In the genomic region with DNA sequence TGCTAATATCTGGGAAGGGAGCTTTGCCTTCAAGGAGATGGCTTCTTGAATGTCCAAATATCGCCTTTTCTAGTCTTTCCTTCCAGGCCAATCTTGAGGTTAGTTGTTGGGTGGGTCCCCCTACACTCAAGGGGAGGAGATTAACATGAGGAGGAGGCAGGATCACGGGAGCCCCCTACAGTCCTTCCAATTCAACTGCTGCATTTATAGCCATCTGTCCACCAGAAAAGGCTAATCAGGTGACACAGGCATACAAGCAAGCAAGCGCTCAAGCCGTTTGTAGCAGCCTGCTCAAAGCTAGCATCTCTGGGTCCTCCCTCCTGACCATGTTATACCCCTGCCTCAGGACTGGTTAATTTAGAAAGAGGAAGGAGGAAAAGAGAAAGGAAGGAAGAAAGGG, we compare ENCODE assay signal across 12 cellular contexts.
DNase-seq lines count a peak whose midpoint lies in the region; TF ChIP-seq lines count a peak whose summit lies in the region.
"Had no signal": no experiment of that assay in that cellular context is flagged by ENCODE, and none has a peak within 500 bp of the region (broad histone marks: within the 10 kb centered on the region; RNA-seq: fewer than 3 reads in every experiment).

No MANE protein-coding gene starts in this region.

- no peak overlapping the region for H3K27ac Mint-ChIP-seq in chondrocyte (ENCODE audit: unreplicated experiment)
- no peak overlapping the region for H3K27ac Mint-ChIP-seq in progenitor cell of endocrine pancreas
- H3K27ac Mint-ChIP-seq: activated CD4-positive, alpha-beta memory T cell treated with anti-CD3 and anti-CD28 coated beads, Interleukin-2, amount 10 ng/mL, durations not matched to agents 7 days and 5 days; activated naive CD8-positive, alpha-beta T cell had no signal

- H3K27ac ChIP-seq in osteoblast (ENCODE audit: low read depth, low read length), result no peak overlapping the region

- H3K27me3 Mint-ChIP-seq in chondrocyte (ENCODE audit: low read depth), result peaks cover 16% of the 10 kb centered on the region
- H3K27me3 Mint-ChIP-seq in progenitor cell of endocrine pancreas, result peaks cover 6% of the 10 kb centered on the region

- no peak overlapping the region for H3K4me3 ChIP-seq in osteoblast (ENCODE audit: insufficient read depth, low read length)
- H3K4me3 ChIP-seq: lung had no signal

- H3K4me1 Mint-ChIP-seq in chondrocyte (ENCODE audit: low read depth) (no peaks in the 10 kb centered on the region), progenitor cell of endocrine pancreas (ENCODE audit: low read depth) (no peaks in the 10 kb centered on the region)
- H3K4me1 Mint-ChIP-seq: activated CD4-positive, alpha-beta memory T cell treated with anti-CD3 and anti-CD28 coated beads, Interleukin-2, amount 10 ng/mL, durations not matched to agents 7 days and 5 days had no signal

- peaks cover 12% of the 10 kb centered on the region for H3K27me3 ChIP-seq in osteoblast (ENCODE audit: insufficient read depth, low read length)

- TF ChIP-seq CTCF in GM12873 (IDR thresholded peaks at IDR 0.05; ENCODE audit: insufficient read depth, low read depth, low read length, missing control alignments) (peak; percentile 10), chondrocyte (IDR thresholded peaks at IDR 0.05) (peak; percentile 19), progenitor cell of endocrine pancreas (IDR thresholded peaks at IDR 0.05; ENCODE audit: unreplicated experiment) (peak; percentile 31), osteoblast (IDR thresholded peaks at IDR 0.05; ENCODE audit: extremely low read depth, low read depth, low read length) (no peak)

- H3K4me3 Mint-ChIP-seq in chondrocyte (ENCODE audit: unreplicated experiment), result no peak overlapping the region
- H3K4me3 Mint-ChIP-seq in progenitor cell of endocrine pancreas (ENCODE audit: low read depth), result no peak overlapping the region
- H3K4me3 Mint-ChIP-seq: activated CD4-positive, alpha-beta memory T cell treated with anti-CD3 and anti-CD28 coated beads, Interleukin-2, amount 10 ng/mL, durations not matched to agents 7 days and 5 days; activated naive CD8-positive, alpha-beta T cell had no signal

- no peaks in the 10 kb centered on the region for H3K79me2 ChIP-seq in osteoblast (ENCODE audit: insufficient read depth, low read length)

- no peaks in the 10 kb centered on the region for H3K4me1 ChIP-seq in osteoblast (ENCODE audit: insufficient read depth, low read length)

- H3K9me3 Mint-ChIP-seq in chondrocyte (ENCODE audit: low read depth) (no peaks in the 10 kb centered on the region), progenitor cell of endocrine pancreas (ENCODE audit: low read depth) (peaks cover 4% of the 10 kb centered on the region)
- H3K9me3 Mint-ChIP-seq: activated CD4-positive, alpha-beta memory T cell treated with anti-CD3 and anti-CD28 coated beads, Interleukin-2, amount 10 ng/mL, durations not matched to agents 7 days and 5 days had no signal

- no peaks in the 10 kb centered on the region for H3K36me3 ChIP-seq in osteoblast (ENCODE audit: insufficient read depth, low read length)

- no peaks in the 10 kb centered on the region for H3K36me3 Mint-ChIP-seq in chondrocyte (ENCODE audit: low read depth)
- H3K36me3 Mint-ChIP-seq in progenitor cell of endocrine pancreas (ENCODE audit: insufficient read depth), result no peaks in the 10 kb centered on the region

- no peak overlapping the region for H3K4me2 ChIP-seq in osteoblast (ENCODE audit: insufficient read depth, low read length)

- peak; percentile 48 to 72 for DNase-seq in NCI-H524 (lab: John Stamatoyannopoulos, UW)
- no peak for DNase-seq in chondrocyte (ENCODE audit: low spot score)
- no peak for DNase-seq in progenitor cell of endocrine pancreas (ENCODE audit: low spot score, unreplicated experiment)
- DNase-seq in NCI-H146 treated with DMSO at 0.1 percent for 48 hours (lab: John Stamatoyannopoulos, UW; ENCODE audit: unreplicated experiment), result no peak
- DNase-seq in osteoblast (ENCODE audit: insufficient read length, low spot score, missing footprints), result no peak
- no peak for DNase-seq in activated T-cell treated with anti-CD3 and anti-CD28 coated beads, Interleukin-2, amount 50 U/mL, for 48 hours
- DNase-seq: activated CD4-positive, alpha-beta memory T cell treated with anti-CD3 and anti-CD28 coated beads, Interleukin-2, amount 10 ng/mL, durations not matched to agents 7 days and 5 days; stimulated activated CD4-positive, alpha-beta T cell treated with anti-CD3 and anti-CD28 coated beads, Interleukin-4, amount 100 ng/mL, for 4 hours; T-helper 1 cell had no signal

- H4K20me1 ChIP-seq in osteoblast (ENCODE audit: insufficient read depth, low read length), result no peaks in the 10 kb centered on the region

- H3K9me3 ChIP-seq in osteoblast (ENCODE audit: low read depth, low read length), result no peaks in the 10 kb centered on the region

- H2AFZ ChIP-seq in osteoblast (ENCODE audit: low read length), result no peak overlapping the region

Comparison
In these comparisons a context has a peak if more than half of its experiments do, and no peak if none do; other contexts are left out.
1. DNase-seq: peak in NCI-H524 (2 of 2); none in chondrocyte (single experiment), progenitor cell of endocrine pancreas (single experiment), NCI-H146 treated with DMSO at 0.1 percent for 48 hours (single experiment), osteoblast (single experiment) and activated T-cell treated with anti-CD3 and anti-CD28 coated beads, Interleukin-2, amount 50 U/mL, for 48 hours (0 of 2).